ENCODE assay signal across 2 cellular contexts in genomic region chr11:94740083-94740974, GRCh38.
TF ChIP-seq lines count a peak whose summit lies in the region.

No MANE protein-coding gene starts in this region.

TF ChIP-seq in HEK293, 187 proteins besides CTCF, POLR2A, EP300 and RAD21 (continued from another document and continues in another):
- TF ChIP-seq PRDM2 (tag by site-specific recombination; IDR thresholded peaks at IDR 0.05; ENCODE audit: borderline replicate concordance) (no peak), ZNF221 (tag by site-specific recombination; IDR thresholded peaks at IDR 0.05; ENCODE audit: borderline replicate concordance) (no peak), ZNF140 (tag by site-specific recombination; IDR thresholded peaks at IDR 0.05) (no peak), ZBTB8A (tag by site-specific recombination; IDR thresholded peaks at IDR 0.05) (peak; percentile 12; the same call in 1 of the 2 replicates), ZNF707 (tag by site-specific recombination; IDR thresholded peaks at IDR 0.05) (no peak), ZNF785 (tag by site-specific recombination; IDR thresholded peaks at IDR 0.05) (no peak), SCRT1 (tag by site-specific recombination; IDR thresholded peaks at IDR 0.05; ENCODE audit: borderline replicate concordance) (no peak), REST (tag by site-specific recombination; IDR thresholded peaks at IDR 0.05) (no peak), ZNF670 (tag by site-specific recombination; IDR thresholded peaks at IDR 0.05; ENCODE audit: low read depth) (no peak), ZNF354C (tag by site-specific recombination; IDR thresholded peaks at IDR 0.05; ENCODE audit: borderline replicate concordance, low read depth) (no peak), ZNF132 (tag by site-specific recombination; IDR thresholded peaks at IDR 0.05; ENCODE audit: borderline replicate concordance) (no peak), ZBTB20 (tag by site-specific recombination; IDR thresholded peaks at IDR 0.05) (no peak), PRDM6 (tag by site-specific recombination; IDR thresholded peaks at IDR 0.05) (no peak), ZNF76 (tag by site-specific recombination; IDR thresholded peaks at IDR 0.05; ENCODE audit: borderline replicate concordance, low read depth) (no peak), ZFP3 (tag by site-specific recombination; IDR thresholded peaks at IDR 0.05; ENCODE audit: low read depth) (no peak), ZNF138 (tag by site-specific recombination; IDR thresholded peaks at IDR 0.05; ENCODE audit: borderline replicate concordance) (no peak), ZNF184 (tag by site-specific recombination; IDR thresholded peaks at IDR 0.05) (0 out of 2 replicates have a peak, but pooled peaks have one; percentile 15), MYNN (tag by site-specific recombination; IDR thresholded peaks at IDR 0.05; ENCODE audit: borderline replicate concordance) (no peak)

TF ChIP-seq in SK-N-SH, 30 proteins besides CTCF, POLR2A, EP300 and RAD21 (continued from another document):
- TF ChIP-seq SIN3A (IDR thresholded peaks at IDR 0.05; ENCODE audit: borderline replicate concordance, low read depth, low read length), result no peak
- TF ChIP-seq MEF2A (IDR thresholded peaks at IDR 0.05; ENCODE audit: borderline replicate concordance, low read depth), result no peak
- TF ChIP-seq IRF3 (IDR thresholded peaks at IDR 0.05; ENCODE audit: low read depth, low read length), result no peak
- no peak for TF ChIP-seq POLR2AphosphoS5 (IDR thresholded peaks at IDR 0.05; ENCODE audit: low read depth, low read length)
TF ChIP-seq in SK-N-SH: peak in this region for 0.
